ENCODE assay signal across 1 cellular context in genomic region chr14:103847954-103848719, GRCh38.
TF ChIP-seq lines count a peak whose summit lies in the region.

No MANE protein-coding gene starts in this region.

TF ChIP-seq in HepG2, 621 proteins besides CTCF, POLR2A, EP300 and RAD21 (continued from another document and continues in another):
- TF ChIP-seq AKNA (CRISPR knock-in tag; IDR thresholded peaks at IDR 0.05; ENCODE audit: borderline replicate concordance) (no peak), ZSCAN21 (CRISPR knock-in tag; IDR thresholded peaks at IDR 0.05; ENCODE audit: borderline replicate concordance) (no peak; the same call in 1 of the 2 replicates), ARNT2 (CRISPR knock-in tag; IDR thresholded peaks at IDR 0.05; ENCODE audit: low read depth) (no peak), ZBTB8A (CRISPR knock-in tag; IDR thresholded peaks at IDR 0.05; ENCODE audit: borderline replicate concordance, low read depth) (no peak), FUBP1 (CRISPR knock-in tag; IDR thresholded peaks at IDR 0.05; ENCODE audit: borderline replicate concordance) (no peak), GATAD2A (CRISPR knock-in tag; IDR thresholded peaks at IDR 0.05) (peak; percentile 46; the same call in 1 of the 2 replicates), MTA1 (CRISPR knock-in tag; IDR thresholded peaks at IDR 0.05; ENCODE audit: borderline replicate concordance) (peak; percentile 51; the same call in 1 of the 2 replicates), XBP1 (CRISPR knock-in tag; IDR thresholded peaks at IDR 0.05) (no peak), RFXAP (CRISPR knock-in tag; IDR thresholded peaks at IDR 0.05; ENCODE audit: borderline replicate concordance) (no peak), HNF4A (CRISPR knock-in tag; IDR thresholded peaks at IDR 0.05) (0 out of 2 replicates have a peak, but pooled peaks have one; percentile 26), LBX2 (CRISPR knock-in tag; IDR thresholded peaks at IDR 0.05; ENCODE audit: borderline replicate concordance) (no peak), MLLT10 (CRISPR knock-in tag; IDR thresholded peaks at IDR 0.05) (no peak), GLMP (CRISPR knock-in tag; IDR thresholded peaks at IDR 0.05; ENCODE audit: borderline replicate concordance) (no peak), SMAD1 (CRISPR knock-in tag; IDR thresholded peaks at IDR 0.05; ENCODE audit: borderline replicate concordance, low read depth) (0 out of 2 replicates have a peak, but pooled peaks have one; percentile 32), RORA (CRISPR knock-in tag; IDR thresholded peaks at IDR 0.05) (no peak), MLX (CRISPR knock-in tag; IDR thresholded peaks at IDR 0.05) (no peak), HIC2 (CRISPR knock-in tag; IDR thresholded peaks at IDR 0.05; ENCODE audit: low read depth) (peak; percentile 55; the same call in 1 of the 2 replicates), PHB2 (IDR thresholded peaks at IDR 0.05; ENCODE audit: partially characterized antibody) (no peak), IRF1 (CRISPR knock-in tag; IDR thresholded peaks at IDR 0.05; ENCODE audit: low read depth) (no peak), ZNF577 (CRISPR knock-in tag; IDR thresholded peaks at IDR 0.05; ENCODE audit: borderline replicate concordance, low read depth) (no peak), ZZZ3 (CRISPR knock-in tag; IDR thresholded peaks at IDR 0.05; ENCODE audit: borderline replicate concordance) (no peak), CERS6 (CRISPR knock-in tag; IDR thresholded peaks at IDR 0.05) (no peak), MIER3 (CRISPR knock-in tag; IDR thresholded peaks at IDR 0.05; ENCODE audit: borderline replicate concordance) (no peak), ZNF609 (CRISPR knock-in tag; IDR thresholded peaks at IDR 0.05; ENCODE audit: borderline replicate concordance) (no peak), HOXA7 (CRISPR knock-in tag; IDR thresholded peaks at IDR 0.05) (no peak), TCF7 (IDR thresholded peaks at IDR 0.05; ENCODE audit: low read depth) (no peak), BRCA1 (CRISPR knock-in tag; IDR thresholded peaks at IDR 0.05) (0 out of 2 replicates have a peak, but pooled peaks have one; percentile 61), MYNN (CRISPR knock-in tag; IDR thresholded peaks at IDR 0.05; ENCODE audit: low read depth) (0 out of 2 replicates have a peak, but pooled peaks have one; percentile 13), RFX3 (CRISPR knock-in tag; IDR thresholded peaks at IDR 0.05) (no peak), ZBTB1 (CRISPR knock-in tag; IDR thresholded peaks at IDR 0.05; ENCODE audit: borderline replicate concordance) (no peak), RNF2 (conservative IDR thresholded peaks at IDR 0.05; ENCODE audit: low read depth) (no peak), ZNF766 (CRISPR knock-in tag; IDR thresholded peaks at IDR 0.05; ENCODE audit: borderline replicate concordance) (no peak), ATF1 (CRISPR knock-in tag; IDR thresholded peaks at IDR 0.05) (no peak), ZNF160 (CRISPR knock-in tag; IDR thresholded peaks at IDR 0.05) (no peak), NFIB (CRISPR knock-in tag; IDR thresholded peaks at IDR 0.05; ENCODE audit: borderline replicate concordance) (no peak), MED8 (CRISPR knock-in tag; IDR thresholded peaks at IDR 0.05; ENCODE audit: insufficient replicate concordance) (peak; percentile 34), ZBTB4 (CRISPR knock-in tag; IDR thresholded peaks at IDR 0.05; ENCODE audit: borderline replicate concordance) (no peak), DMAP1 (CRISPR knock-in tag; IDR thresholded peaks at IDR 0.05) (peak; percentile 34; the same call in 1 of the 2 replicates), ZNF615 (CRISPR knock-in tag; IDR thresholded peaks at IDR 0.05; ENCODE audit: borderline replicate concordance) (no peak), FLYWCH1 (CRISPR knock-in tag; IDR thresholded peaks at IDR 0.05) (no peak)
